ENCODE assay signal across 19 cellular contexts in the genomic region with DNA sequence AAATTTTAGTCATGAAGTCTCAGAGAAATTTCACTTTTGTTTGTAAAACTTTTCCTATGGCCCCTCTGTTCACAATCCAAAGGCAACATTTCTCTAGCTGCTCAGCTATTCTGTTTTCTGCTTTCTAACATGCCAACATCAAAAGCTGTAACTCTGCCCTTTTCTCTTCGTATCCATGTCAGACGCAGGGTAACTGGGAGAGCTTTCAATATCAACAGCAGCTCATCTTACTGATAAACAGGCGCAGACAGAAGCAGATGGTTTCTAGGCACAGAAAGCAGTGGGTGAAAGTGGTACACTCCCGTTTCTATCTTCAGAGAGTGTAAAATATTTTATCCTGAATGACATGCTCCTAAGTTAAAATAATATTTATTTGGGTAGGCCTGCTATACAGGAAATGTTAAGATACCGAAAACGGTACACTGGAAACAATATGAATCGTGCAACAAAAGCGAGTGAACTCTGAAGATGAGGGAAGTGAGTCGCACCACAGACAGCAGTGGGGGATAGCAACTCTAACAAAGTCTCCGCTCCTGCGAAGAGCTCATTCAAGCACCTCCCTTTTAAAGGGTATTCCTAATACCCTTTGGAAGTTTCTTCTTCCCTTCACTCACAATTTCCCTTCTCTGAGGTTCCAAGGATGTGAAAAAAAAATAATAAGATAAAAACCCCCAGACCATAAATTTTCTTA.
DNase-seq lines count a peak whose midpoint lies in the region; ATAC-seq and TF ChIP-seq lines count a peak whose summit lies in the region.
"Had no signal": no experiment of that assay in that cellular context is flagged by ENCODE, and none has a peak within 500 bp of the region (broad histone marks: within the 10 kb centered on the region; RNA-seq: fewer than 3 reads in every experiment).

No MANE protein-coding gene starts in this region.

- no peaks in the 10 kb centered on the region for H3K79me2 ChIP-seq in neural progenitor cell (ENCODE audit: low read depth)

- H3K9ac ChIP-seq in neural progenitor cell = no peak overlapping the region

- WGBS in upper lobe of left lung, 2 donors = 49 to 77% methylated on average over 11 of the region's 11 CpGs

- H3K27ac Mint-ChIP-seq in chondrocyte (ENCODE audit: unreplicated experiment) (no peak overlapping the region), neural progenitor cell (no peak overlapping the region)
- H3K27ac Mint-ChIP-seq: activated T-helper 2 cell treated with anti-CD3 and anti-CD28 coated beads, Interferon-gamma antibody, Interleukin-2, Interleukin-4, amounts not matched to agents 10 μg/mL and 5 μg/mL and 100 μg/mL, durations not matched to agents 14 hours and 24 hours and 36 hours had no signal

- peaks cover 11% of the 10 kb centered on the region for H3K4me1 Mint-ChIP-seq in chondrocyte (ENCODE audit: low read depth)
- H3K4me1 Mint-ChIP-seq in neural progenitor cell = no peaks in the 10 kb centered on the region

- H3K9me3 Mint-ChIP-seq in chondrocyte (ENCODE audit: low read depth) (no peaks in the 10 kb centered on the region), neural progenitor cell (no peaks in the 10 kb centered on the region)
- H3K9me3 Mint-ChIP-seq: activated T-helper 2 cell treated with anti-CD3 and anti-CD28 coated beads, Interferon-gamma antibody, Interleukin-2, Interleukin-4, amounts not matched to agents 10 μg/mL and 5 μg/mL and 100 μg/mL, durations not matched to agents 14 hours and 24 hours and 36 hours had no signal

- H3K36me3 ChIP-seq in neural progenitor cell (no peaks in the 10 kb centered on the region), upper lobe of left lung (no peaks in the 10 kb centered on the region)
- H3K36me3 ChIP-seq: adrenal gland had no signal

- no peaks in the 10 kb centered on the region for H3K9me3 ChIP-seq in neural progenitor cell (ENCODE audit: low read depth)
- no peaks in the 10 kb centered on the region for H3K9me3 ChIP-seq in upper lobe of left lung
- H3K9me3 ChIP-seq: adrenal gland, Caco-2, mucosa of descending colon had no signal

- TF ChIP-seq CTCF in chondrocyte (IDR thresholded peaks at IDR 0.05) = no peak
- TF ChIP-seq CTCF in neural progenitor cell (IDR thresholded peaks at IDR 0.05) = no peak
- no peak for TF ChIP-seq CTCF in upper lobe of left lung (IDR thresholded peaks at IDR 0.05)

- TF ChIP-seq EP300 in upper lobe of left lung (IDR thresholded peaks at IDR 0.05) = no peak

- no peak for ATAC-seq in upper lobe of left lung (ENCODE audit: low FRiP score in 2 of 2)
- ATAC-seq in GM19023 (IDR thresholded peaks at IDR 0.05; ENCODE audit: unreplicated experiment) = no peak
- ATAC-seq: mucosa of descending colon had no signal

- H3K27me3 Mint-ChIP-seq in chondrocyte (ENCODE audit: low read depth) (no peaks in the 10 kb centered on the region), neural progenitor cell (ENCODE audit: insufficient read depth, low read depth) (no peaks in the 10 kb centered on the region)

- TF ChIP-seq POLR2A in upper lobe of left lung (IDR thresholded peaks at IDR 0.05) = no peak

- no peaks in the 10 kb centered on the region for H3F3A ChIP-seq in neural progenitor cell (ENCODE audit: low read depth)

- DNase-seq in NCI-H1092 treated with DMSO at 0.1 percent for 48 hours (lab: John Stamatoyannopoulos, UW) (peak; percentile 84), NCI-H748 treated with DMSO at 0.1 percent for 48 hours (lab: John Stamatoyannopoulos, UW) (peak; percentile 78), chondrocyte (ENCODE audit: low spot score) (no peak), neural progenitor cell (ENCODE audit: low spot score) (no peak), upper lobe of left lung (no peak)
- DNase-seq in stimulated activated CD4-positive, alpha-beta T cell treated with anti-CD3 and anti-CD28 coated beads, Interleukin-2, amount 100 ng/mL, for 48 hours = no peak
- DNase-seq in stimulated activated naive CD4-positive, alpha-beta T cell treated with Interleukin-2 at 50 U/mL for 16 hours (lab: John Stamatoyannopoulos, UW) = no peak
- DNase-seq: activated CD4-positive, CD25-positive, alpha-beta regulatory T cell treated with anti-CD3 and anti-CD28 coated beads, Interleukin-2, amount 50 U/mL, for 72 hours; adrenal gland; Caco-2; cerebellar nuclear complex; left cardiac atrium; mucosa of descending colon; NCI-H226; stimulated activated CD4-positive, alpha-beta T cell treated with anti-CD3 and anti-CD28 coated beads, Interleukin-4, amount 100 ng/mL, for 4 hours; stimulated activated CD8-positive, alpha-beta memory T cell treated with anti-CD3 and anti-CD28 coated beads, Interleukin-4, amount 100 ng/mL, for 48 hours; T-helper 2 cell had no signal

- H3K27ac ChIP-seq in neural progenitor cell = no peak overlapping the region
- H3K27ac ChIP-seq in upper lobe of left lung = no peak overlapping the region
- H3K27ac ChIP-seq: adrenal gland had no signal

- no peaks in the 10 kb centered on the region for H3K4me1 ChIP-seq in neural progenitor cell
- no peaks in the 10 kb centered on the region for H3K4me1 ChIP-seq in upper lobe of left lung
- H3K4me1 ChIP-seq: adrenal gland, Caco-2 had no signal

- no peaks in the 10 kb centered on the region for H4K20me1 ChIP-seq in neural progenitor cell (ENCODE audit: low read depth)

- H3K4me3 Mint-ChIP-seq in chondrocyte (ENCODE audit: unreplicated experiment) = peak overlapping the region; percentile 8
- no peak overlapping the region for H3K4me3 Mint-ChIP-seq in neural progenitor cell

- peak overlapping the region; percentile 75 for H2AFZ ChIP-seq in neural progenitor cell (replicated peaks)

- H3K36me3 Mint-ChIP-seq in chondrocyte (ENCODE audit: low read depth) (no peaks in the 10 kb centered on the region), neural progenitor cell (no peaks in the 10 kb centered on the region)

- H3K4me3 ChIP-seq in neural progenitor cell (no peak overlapping the region), upper lobe of left lung (no peak overlapping the region)
- H3K4me3 ChIP-seq: mucosa of descending colon had no signal

- H3K27me3 ChIP-seq in neural progenitor cell (no peaks in the 10 kb centered on the region), upper lobe of left lung (no peaks in the 10 kb centered on the region)
- H3K27me3 ChIP-seq: adrenal gland had no signal

- H3K4me2 ChIP-seq in neural progenitor cell = no peak overlapping the region

Comparison
In these comparisons a context has a peak if more than half of its experiments do, and no peak if none do; other contexts are left out.
1. DNase-seq: peak in NCI-H1092 treated with DMSO at 0.1 percent for 48 hours (single experiment) and NCI-H748 treated with DMSO at 0.1 percent for 48 hours (single experiment); none in chondrocyte (single experiment), neural progenitor cell (single experiment), stimulated activated CD4-positive, alpha-beta T cell treated with anti-CD3 and anti-CD28 coated beads, Interleukin-2, amount 100 ng/mL, for 48 hours (0 of 2), stimulated activated naive CD4-positive, alpha-beta T cell treated with Interleukin-2 at 50 U/mL for 16 hours (single experiment) and upper lobe of left lung (0 of 2).